8 cellular contexts compared by ENCODE assay signal in genomic region chr1:6554907-6555778, GRCh38. TPM values are rescaled to one million over a fixed set of nuclear protein-coding genes. Genes with fewer than 3 reads are reported as not detected.
DNase-seq lines count a peak whose midpoint lies in the region; ATAC-seq and TF ChIP-seq lines count a peak whose summit lies in the region.

TSS of gene TAS1R1 (plus strand) at chr1:6555307. CDS start at chr1:6555374, 67 bp downstream.

- H3K4me1 ChIP-seq in adipocyte (ENCODE audit: control insufficient read depth, insufficient read depth, low read length) = peaks cover 15% of the 10 kb centered on the region
- H3K4me1 ChIP-seq in right cardiac atrium (ENCODE audit: control insufficient read depth, insufficient read depth, low read length) = peaks cover 2% of the 10 kb centered on the region
- H3K4me1 ChIP-seq in gastrocnemius medialis = peaks cover 21 to 24% of the 10 kb centered on the region in 2 donors

- H3K27me3 ChIP-seq in adipocyte (replicated peaks; ENCODE audit: control insufficient read depth, insufficient read depth, low read length) (no peaks in the 10 kb centered on the region), right cardiac atrium (ENCODE audit: control insufficient read depth, insufficient read depth) (no peaks in the 10 kb centered on the region), gastrocnemius medialis (no peaks in the 10 kb centered on the region)

- H3K4me3 ChIP-seq in adipocyte (ENCODE audit: low read length) (peak within 1 kb of the TSS; percentile 98), right cardiac atrium (ENCODE audit: low read length) (peak within 1 kb of the TSS; percentile 82), gastrocnemius medialis (peak within 1 kb of the TSS; percentile 75 to 100 (median 96))

- H3K9me3 ChIP-seq in adipocyte (ENCODE audit: control insufficient read depth, low read length) (no peaks in the 10 kb centered on the region), right cardiac atrium (ENCODE audit: control insufficient read depth, low read length) (no peaks in the 10 kb centered on the region), gastrocnemius medialis (no peaks in the 10 kb centered on the region)

- H3K9ac ChIP-seq in adipocyte (ENCODE audit: low read length) = peak within 1 kb of the TSS; percentile 95

- TF ChIP-seq POLR2A in gastrocnemius medialis (IDR thresholded peaks at IDR 0.05) = no peak

- intact Hi-C loops in right cardiac atrium (cut with DNase I) (loop anchor here in 3 of 4 donors (5.0 to 10.0 kb wide), 3 partner anchors 80 to 92 kb away; no protein-coding TSS in a partner anchor), gastrocnemius medialis (cut with DNase I; ENCODE audit: low total_unique reads) (loop anchor here (1.0 to 5.0 kb wide), 6 partner anchors 24 to 662 kb away; partner anchors contain the start of genes DNAJC11, ICMT and ZBTB48)

- in situ Hi-C loops in gastrocnemius medialis (cut with MboI; ENCODE audit: low sequenced_read_pairs in 4 of 4) = loop anchor here in 2 of 4 donors (5.0 to 10.0 kb wide), 3 partner anchors 82 to 140 kb away; no protein-coding TSS in a partner anchor

- DNase-seq in NCI-H2029 (lab: John Stamatoyannopoulos, UW) (peak; percentile 17), NCI-H2029 treated with DMSO at 0.1 percent for 48 hours (lab: John Stamatoyannopoulos, UW) (no peak), adipocyte (ENCODE audit: low read depth) (no peak), right cardiac atrium (peak; percentile 51 to 72 (median 70)), gastrocnemius medialis (peak; percentile 13 to 57), middle frontal gyrus (ENCODE audit: extremely low spot score, low spot score) (no peak), NCI-H774 (lab: John Stamatoyannopoulos, UW) (no peak), COLO829 (ENCODE audit: low spot score) (no peak)

- H3K36me3 ChIP-seq in adipocyte (ENCODE audit: control insufficient read depth, insufficient read depth, low read length, severe bottlenecking) (no peaks in the 10 kb centered on the region), gastrocnemius medialis (peaks cover 0 to 3% of the 10 kb centered on the region in 2 donors)

- WGBS in right cardiac atrium = 70% methylated on average over 19 of the region's 19 CpGs

- ATAC-seq in right cardiac atrium = peak; percentile 29 to 36
- peak; percentile 26 to 35 for ATAC-seq in gastrocnemius medialis

- no peak for TF ChIP-seq CTCF in gastrocnemius medialis (IDR thresholded peaks at IDR 0.05 in 4 of 5, conservative IDR thresholded peaks at IDR 0.05 in 1 of 5)

- H3K27ac ChIP-seq in right cardiac atrium (ENCODE audit: low read length) (peak within 1 kb of the TSS; percentile 54), gastrocnemius medialis (peak within 1 kb of the TSS; percentile 69 to 95 (median 79))

RNA-seq across cellular contexts. Expression of gene TAS1R1, which starts in this region (rescaled TPM):
- total RNA-seq in right cardiac atrium (not detected), gastrocnemius medialis (not detected)
- polyA plus RNA-seq in right cardiac atrium = not detected

Comparison
In these comparisons a context has a peak if more than half of its experiments do, and no peak if none do; other contexts are left out.
1. Peak in DNase-seq, ATAC-seq, H3K4me3 ChIP-seq and H3K27ac ChIP-seq in right cardiac atrium; RNA of the gene not detected or under 1 TPM.
2. Peak in DNase-seq, ATAC-seq, H3K4me3 ChIP-seq and H3K27ac ChIP-seq in gastrocnemius medialis; RNA of the gene not detected or under 1 TPM.